ENCODE assay signal across 10 cellular contexts in the genomic region with DNA sequence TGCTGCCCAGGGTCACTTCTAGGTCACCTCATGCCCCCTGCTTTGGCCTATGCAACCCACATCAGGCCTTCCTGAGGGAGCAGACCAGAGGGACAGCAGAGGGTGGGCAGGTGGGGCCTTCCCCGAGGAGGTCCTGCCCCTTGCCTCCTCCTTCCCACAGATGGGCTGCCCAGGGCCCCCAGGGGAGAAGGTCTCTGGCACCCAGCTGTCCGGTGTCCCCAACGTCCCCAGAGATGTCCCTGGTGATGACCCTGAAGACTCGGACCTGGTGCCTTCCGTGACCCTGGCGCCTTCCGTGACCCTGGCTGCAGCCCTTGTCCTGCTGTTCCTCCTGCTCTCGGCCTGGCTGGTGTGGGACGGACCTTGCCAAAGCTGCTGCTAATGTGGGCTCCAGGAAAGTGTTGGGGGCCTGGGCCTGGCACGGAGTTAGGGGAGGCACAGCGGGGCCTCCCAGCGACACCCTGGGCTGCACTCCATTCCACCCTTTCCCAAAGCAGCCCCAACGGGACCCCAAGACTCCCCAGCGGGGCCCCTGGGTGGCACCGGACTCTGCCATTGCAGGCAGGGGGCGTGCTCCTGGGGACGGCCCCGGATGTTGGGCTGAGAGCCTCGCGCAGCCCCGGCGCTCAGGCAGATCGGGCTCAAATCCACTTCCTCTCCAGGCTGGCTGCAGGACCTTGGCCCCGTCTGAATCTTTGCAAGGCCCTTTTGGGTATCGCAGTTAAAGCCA. TPM values are rescaled to one million over a fixed set of nuclear protein-coding genes. Genes with fewer than 3 reads are reported as not detected.
A peak's percentile ranks its signal among the peaks of the same experiment; 100 is the strongest.
DNase-seq lines count a peak whose midpoint lies in the region; ATAC-seq, FAIRE-seq and TF ChIP-seq lines count a peak whose summit lies in the region.
"Had no signal": no experiment of that assay in that cellular context is flagged by ENCODE, and none has a peak within 500 bp of the region (broad histone marks: within the 10 kb centered on the region; RNA-seq: fewer than 3 reads in every experiment).

No MANE protein-coding gene starts in this region.

- H2BK120ac ChIP-seq in neuronal stem cell (ENCODE audit: low read depth, low read length) = no peak overlapping the region

- POLR2A ChIA-PET in WTC11 (lab: Charles Lee) = no interaction called here

- H3K9me3 Mint-ChIP-seq in WTC11 = no peaks in the 10 kb centered on the region

- H3K4ac ChIP-seq in neuronal stem cell (ENCODE audit: low read length) = peak overlapping the region; percentile 89

- no peak for TF ChIP-seq EP300 in suprapubic skin (IDR thresholded peaks at IDR 0.05)

- H3K4me3 Mint-ChIP-seq in WTC11 = no peak overlapping the region

- peak overlapping the region; percentile 12 for H2AFZ ChIP-seq in neuronal stem cell (ENCODE audit: low read length)

- peaks cover 2% of the 10 kb centered on the region for H3K79me1 ChIP-seq in neuronal stem cell (ENCODE audit: low read depth, low read length)

- TF ChIP-seq CTCF in WTC11 (IDR thresholded peaks at IDR 0.05) = no peak
- no peak for TF ChIP-seq CTCF in suprapubic skin (IDR thresholded peaks at IDR 0.05)

- H2BK15ac ChIP-seq in neuronal stem cell (ENCODE audit: low read length) = peak overlapping the region; percentile 89

- H3K27ac ChIP-seq in neuronal stem cell (replicated peaks; ENCODE audit: low read length) (no peak overlapping the region), suprapubic skin (no peak overlapping the region)
- H3K27ac ChIP-seq: skin epidermis, thoracic aorta had no signal

- no peak overlapping the region for H3K4me2 ChIP-seq in neuronal stem cell (ENCODE audit: insufficient read depth, low read length, poor library complexity, severe bottlenecking)

- H3K9me3 ChIP-seq in neuronal stem cell (replicated peaks in 1 of 2; ENCODE audit: control insufficient read depth in 2 of 2, insufficient read depth in 1 of 2, low read depth in 1 of 2, low read length in 2 of 2) (no peaks in the 10 kb centered on the region), suprapubic skin (no peaks in the 10 kb centered on the region)
- H3K9me3 ChIP-seq: thoracic aorta had no signal

- H3K9ac ChIP-seq in neuronal stem cell (ENCODE audit: low read depth, low read length, poor library complexity) = no peak overlapping the region

- H3K4me3 ChIP-seq in neuronal stem cell (ENCODE audit: low read length in 2 of 2) = no peak overlapping the region
- no peak overlapping the region for H3K4me3 ChIP-seq in suprapubic skin
- H3K4me3 ChIP-seq: skin epidermis, thoracic aorta had no signal

- no peak overlapping the region for H3K27ac Mint-ChIP-seq in WTC11

- H2BK12ac ChIP-seq in neuronal stem cell (ENCODE audit: low read length) = peak overlapping the region; percentile 14

- no peaks in the 10 kb centered on the region for H3K36me3 Mint-ChIP-seq in WTC11

- peak overlapping the region; percentile 76 for H3K18ac ChIP-seq in neuronal stem cell (ENCODE audit: low read length)

- H3K36me3 ChIP-seq in neuronal stem cell (replicated peaks in 1 of 2; ENCODE audit: control insufficient read depth in 2 of 2, insufficient read depth in 2 of 2, low read length in 2 of 2) = no peaks in the 10 kb centered on the region
- H3K36me3 ChIP-seq in suprapubic skin = no peaks in the 10 kb centered on the region
- H3K36me3 ChIP-seq: thoracic aorta had no signal

- DNase-seq in GM12891 (ENCODE audit: insufficient read length, low spot score) (peak; percentile 75), WTC11 (ENCODE audit: low spot score) (no peak), neuronal stem cell (ENCODE audit: low spot score) (no peak), suprapubic skin (ENCODE audit: low spot score in 2 of 2) (no peak)
- no peak for DNase-seq in effector CD4-positive, alpha-beta T cell

- no peak for FAIRE-seq in GM12891 (lab: Jason Lieb, UNC)
- FAIRE-seq: islet of Langerhans had no signal

- peaks cover 4% of the 10 kb centered on the region for H3K27me3 Mint-ChIP-seq in WTC11 (ENCODE audit: low read depth)

- peak overlapping the region; percentile 98 for H2AK5ac ChIP-seq in neuronal stem cell (ENCODE audit: low read depth, low read length)

- TF ChIP-seq POLR2A in GM12891 (IDR thresholded peaks at IDR 0.05; ENCODE audit: low read depth, low read length) = no peak
- no peak for TF ChIP-seq POLR2A in suprapubic skin (IDR thresholded peaks at IDR 0.05)

- no CpG with 5 or more reads among the region's 25 CpGs for WGBS in neuronal stem cell (ENCODE audit: extremely low coverage in 2 of 2, insufficient read length in 2 of 2, insufficient replicate concordance in 1 of 2), 2 donors
- no CpG with 5 or more reads among the region's 25 CpGs for WGBS in suprapubic skin

- no peak overlapping the region for H3K14ac ChIP-seq in neuronal stem cell (ENCODE audit: low read length)

- CTCF ChIA-PET in WTC11 (lab: Charles Lee) = interaction anchor here (0.6 to 2.4 kb wide), 26 partner anchors 23 to 599 kb away, joined by 3 to 29 read pairs (median 5); a partner anchor contains a TSS

- H4K8ac ChIP-seq in neuronal stem cell (ENCODE audit: low read depth, low read length) = peak overlapping the region; percentile 65

- H3K4me1 ChIP-seq in neuronal stem cell (ENCODE audit: control insufficient read depth in 2 of 2, insufficient read depth in 1 of 2, low read depth in 1 of 2, low read length in 2 of 2) (no peaks in the 10 kb centered on the region), suprapubic skin (no peaks in the 10 kb centered on the region)

- H4K91ac ChIP-seq in neuronal stem cell (ENCODE audit: low read depth, low read length, poor library complexity) = peak overlapping the region; percentile 98

- H2BK5ac ChIP-seq in neuronal stem cell (ENCODE audit: low read length) = peak overlapping the region; percentile 66

- no peaks in the 10 kb centered on the region for H3K4me1 Mint-ChIP-seq in WTC11

- peak overlapping the region; percentile 80 for H3K23ac ChIP-seq in neuronal stem cell (ENCODE audit: low read depth, low read length, poor library complexity)

- ATAC-seq in HG03280 (IDR thresholded peaks at IDR 0.05; ENCODE audit: unreplicated experiment) = peak; percentile 21
- ATAC-seq in WTC11 = peak; percentile 30
- ATAC-seq in HG02763 (IDR thresholded peaks at IDR 0.05; ENCODE audit: unreplicated experiment) = no peak

- peaks cover 0 to 31% (median 0%) of the 10 kb centered on the region in 3 experiments for H3K27me3 ChIP-seq in neuronal stem cell (ENCODE audit: control insufficient read depth in 3 of 3, insufficient read depth in 3 of 3, low read depth in 1 of 3, low read length in 3 of 3)
- peaks cover 17% of the 10 kb centered on the region for H3K27me3 ChIP-seq in suprapubic skin

TF ChIP-seq in GM12891, 5 proteins besides CTCF, POLR2A, EP300 and RAD21:
- TF ChIP-seq SPI1 (IDR thresholded peaks at IDR 0.05; ENCODE audit: low read depth, low read length) = peak; percentile 62
- TF ChIP-seq PAX5 (IDR thresholded peaks at IDR 0.05; ENCODE audit: insufficient read depth, low read length, severe bottlenecking) = no peak

TF ChIP-seq in WTC11, 78 proteins besides CTCF, POLR2A, EP300 and RAD21 (continues in another document):
- TF ChIP-seq JUN (CRISPR knock-in tag; IDR thresholded peaks at IDR 0.05) = no peak
- TF ChIP-seq, protein P1, sequence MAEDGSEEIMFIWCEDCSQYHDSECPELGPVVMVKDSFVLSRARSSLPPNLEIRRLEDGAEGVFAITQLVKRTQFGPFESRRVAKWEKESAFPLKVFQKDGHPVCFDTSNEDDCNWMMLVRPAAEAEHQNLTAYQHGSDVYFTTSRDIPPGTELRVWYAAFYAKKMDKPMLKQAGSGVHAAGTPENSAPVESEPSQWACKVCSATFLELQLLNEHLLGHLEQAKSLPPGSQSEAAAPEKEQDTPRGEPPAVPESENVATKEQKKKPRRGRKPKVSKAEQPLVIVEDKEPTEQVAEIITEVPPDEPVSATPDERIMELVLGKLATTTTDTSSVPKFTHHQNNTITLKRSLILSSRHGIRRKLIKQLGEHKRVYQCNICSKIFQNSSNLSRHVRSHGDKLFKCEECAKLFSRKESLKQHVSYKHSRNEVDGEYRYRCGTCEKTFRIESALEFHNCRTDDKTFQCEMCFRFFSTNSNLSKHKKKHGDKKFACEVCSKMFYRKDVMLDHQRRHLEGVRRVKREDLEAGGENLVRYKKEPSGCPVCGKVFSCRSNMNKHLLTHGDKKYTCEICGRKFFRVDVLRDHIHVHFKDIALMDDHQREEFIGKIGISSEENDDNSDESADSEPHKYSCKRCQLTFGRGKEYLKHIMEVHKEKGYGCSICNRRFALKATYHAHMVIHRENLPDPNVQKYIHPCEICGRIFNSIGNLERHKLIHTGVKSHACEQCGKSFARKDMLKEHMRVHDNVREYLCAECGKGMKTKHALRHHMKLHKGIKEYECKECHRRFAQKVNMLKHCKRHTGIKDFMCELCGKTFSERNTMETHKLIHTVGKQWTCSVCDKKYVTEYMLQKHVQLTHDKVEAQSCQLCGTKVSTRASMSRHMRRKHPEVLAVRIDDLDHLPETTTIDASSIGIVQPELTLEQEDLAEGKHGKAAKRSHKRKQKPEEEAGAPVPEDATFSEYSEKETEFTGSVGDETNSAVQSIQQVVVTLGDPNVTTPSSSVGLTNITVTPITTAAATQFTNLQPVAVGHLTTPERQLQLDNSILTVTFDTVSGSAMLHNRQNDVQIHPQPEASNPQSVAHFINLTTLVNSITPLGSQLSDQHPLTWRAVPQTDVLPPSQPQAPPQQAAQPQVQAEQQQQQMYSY (CRISPR knock-in tag; IDR thresholded peaks at IDR 0.05) = no peak
- TF ChIP-seq, protein P2, sequence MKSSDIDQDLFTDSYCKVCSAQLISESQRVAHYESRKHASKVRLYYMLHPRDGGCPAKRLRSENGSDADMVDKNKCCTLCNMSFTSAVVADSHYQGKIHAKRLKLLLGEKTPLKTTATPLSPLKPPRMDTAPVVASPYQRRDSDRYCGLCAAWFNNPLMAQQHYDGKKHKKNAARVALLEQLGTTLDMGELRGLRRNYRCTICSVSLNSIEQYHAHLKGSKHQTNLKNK (CRISPR knock-in tag; IDR thresholded peaks at IDR 0.05) = no peak

RNA-seq across cellular contexts. Expression of a gene that starts 6.8 kb away (rescaled TPM):
- 11.0 TPM for polyA plus RNA-seq in GM12891 (2012; ENCODE audit: low read depth, missing spikeins)
- total RNA-seq in WTC11 (2021) (13.4 to 16.6 TPM (median 14.2 TPM) in 3 replicates), suprapubic skin (1 to 10 TPM in 1 of 4 donors, under 1 TPM in 3; 0.29 to 3.7 (median 0.49) TPM)
- polyA plus RNA-seq in neuronal stem cell (2013, experiment 1 of 2) = 3.7 TPM
- polyA plus RNA-seq in neuronal stem cell (2013, experiment 2 of 2) = 3.8 TPM

RNA-seq across cellular contexts. Expression of a gene that starts 25.9 kb away (rescaled TPM):
- polyA plus RNA-seq in GM12891 (2012; ENCODE audit: low read depth, missing spikeins) = 1.3 TPM
- 22.5 to 38.7 TPM (median 29.5 TPM) in 3 replicates for total RNA-seq in WTC11 (2021)
- polyA plus RNA-seq in neuronal stem cell (2013, experiment 1 of 2) = 18.8 TPM
- 19.4 TPM for polyA plus RNA-seq in neuronal stem cell (2013, experiment 2 of 2)
- total RNA-seq in suprapubic skin = 10 to 100 TPM in 2 of 4 donors, 1 to 10 TPM in 2; 6.8 to 11.6 (median 9.4) TPM

RNA-seq across cellular contexts. Expression of a gene that starts 39.1 kb away (rescaled TPM):
- polyA plus RNA-seq in GM12891 (2012; ENCODE audit: low read depth, missing spikeins) = not detected
- total RNA-seq in WTC11 (2021) (0.34 TPM in 1 of 3 replicates, not detected in the others), suprapubic skin (not detected)
- polyA plus RNA-seq in neuronal stem cell (2013, experiment 1 of 2) = not detected
- polyA plus RNA-seq in neuronal stem cell (2013, experiment 2 of 2) = not detected
- total RNA-seq: thoracic aorta had no signal

RNA-seq across cellular contexts. Expression of a gene that starts 48.8 kb away (rescaled TPM):
- polyA plus RNA-seq in GM12891 (2012; ENCODE audit: low read depth, missing spikeins) = 0.05 TPM
- total RNA-seq in WTC11 (2021) (0.64 to 0.87 TPM (median 0.64 TPM) in 3 replicates), suprapubic skin (under 1 TPM; 0.16 to 0.85 (median 0.46) TPM)
- 0.17 TPM for polyA plus RNA-seq in neuronal stem cell (2013, experiment 1 of 2)
- 0.15 TPM for polyA plus RNA-seq in neuronal stem cell (2013, experiment 2 of 2)
